18 cellular contexts compared by ENCODE assay signal in genomic region chr20:34099675-34100074, GRCh38. TPM values are rescaled to one million over a fixed set of nuclear protein-coding genes. Genes with fewer than 3 reads are reported as not detected.
DNase-seq lines count a peak whose midpoint lies in the region; ATAC-seq, FAIRE-seq and TF ChIP-seq lines count a peak whose summit lies in the region.
"Had no signal": no experiment of that assay in that cellular context is flagged by ENCODE, and none has a peak within 500 bp of the region (broad histone marks: within the 10 kb centered on the region; RNA-seq: fewer than 3 reads in every experiment).

No MANE protein-coding gene starts in this region.

- H3K4me3 ChIP-seq in aorta (ENCODE audit: low read length in 2 of 2), result no peak overlapping the region
- H3K4me3 ChIP-seq: A549; BLaER1 treated with 17β-estradiol and CSF1 and Interleukin-3, amounts not matched to agents 10 nM and 100 nM; GM23248 had no signal

- H3K27me3 ChIP-seq in aorta (ENCODE audit: control insufficient read depth in 1 of 2, insufficient read depth in 2 of 2, low read length in 1 of 2), result no peaks in the 10 kb centered on the region
- H3K27me3 ChIP-seq: BLaER1 treated with 17β-estradiol and CSF1 and Interleukin-3, amounts not matched to agents 10 nM and 100 nM had no signal

- H3K4me1 Mint-ChIP-seq in activated CD4-positive, alpha-beta T cell treated with anti-CD3 and anti-CD28 coated beads, Interleukin-2, amount 10 ng/mL, durations not matched to agents 24 days and 14 days, result peaks cover 20% of the 10 kb centered on the region
- peaks cover 33% of the 10 kb centered on the region for H3K4me1 Mint-ChIP-seq in stimulated activated naive CD8-positive, alpha-beta T cell treated with anti-CD3 and anti-CD28 coated beads, Interleukin-15, Interleukin-2, amounts not matched to agents 100 ng/mL and 50 ng/mL, for 24 hours (ENCODE audit: low read depth)
- H3K4me1 Mint-ChIP-seq in stimulated activated naive CD8-positive, alpha-beta T cell treated with anti-CD3 and anti-CD28 coated beads, Interleukin-15, amount 100 ng/mL, for 72 hours, result peaks cover 47% of the 10 kb centered on the region
- no peaks in the 10 kb centered on the region for H3K4me1 Mint-ChIP-seq in endothelial cell (ENCODE audit: unreplicated experiment)

- no peaks in the 10 kb centered on the region for H3K4me1 ChIP-seq in aorta (ENCODE audit: control insufficient read depth in 1 of 2, insufficient read depth in 2 of 2, low read length in 2 of 2)

- no peaks in the 10 kb centered on the region for H3K9me3 Mint-ChIP-seq in activated CD4-positive, alpha-beta T cell treated with anti-CD3 and anti-CD28 coated beads, Interleukin-2, amount 10 ng/mL, durations not matched to agents 24 days and 14 days
- H3K9me3 Mint-ChIP-seq in stimulated activated naive CD8-positive, alpha-beta T cell treated with anti-CD3 and anti-CD28 coated beads, Interleukin-15, Interleukin-2, amounts not matched to agents 100 ng/mL and 50 ng/mL, for 24 hours, result no peaks in the 10 kb centered on the region
- no peaks in the 10 kb centered on the region for H3K9me3 Mint-ChIP-seq in stimulated activated naive CD8-positive, alpha-beta T cell treated with anti-CD3 and anti-CD28 coated beads, Interleukin-15, amount 100 ng/mL, for 72 hours
- no peaks in the 10 kb centered on the region for H3K9me3 Mint-ChIP-seq in endothelial cell (ENCODE audit: unreplicated experiment)

- peak overlapping the region; percentile 6 for H3K27ac Mint-ChIP-seq in activated CD4-positive, alpha-beta T cell treated with anti-CD3 and anti-CD28 coated beads, Interleukin-2, amount 10 ng/mL, durations not matched to agents 24 days and 14 days
- H3K27ac Mint-ChIP-seq in stimulated activated naive CD8-positive, alpha-beta T cell treated with anti-CD3 and anti-CD28 coated beads, Interleukin-15, Interleukin-2, amounts not matched to agents 100 ng/mL and 50 ng/mL, for 24 hours, result peak overlapping the region; percentile 70
- H3K27ac Mint-ChIP-seq in stimulated activated naive CD8-positive, alpha-beta T cell treated with anti-CD3 and anti-CD28 coated beads, Interleukin-15, amount 100 ng/mL, for 72 hours, result peak overlapping the region in 1 of 2 donors; percentile 76
- H3K27ac Mint-ChIP-seq in endothelial cell (ENCODE audit: unreplicated experiment), result peak overlapping the region; percentile 3

- no peak for FAIRE-seq in RCC 7860 (lab: Jason Lieb, UNC)
- FAIRE-seq: A549, GM12892 had no signal

- no peaks in the 10 kb centered on the region for H3K9me3 ChIP-seq in aorta (ENCODE audit: control insufficient read depth, low read length)
- H3K9me3 ChIP-seq: A549; BLaER1 treated with 17β-estradiol and CSF1 and Interleukin-3, amounts not matched to agents 10 nM and 100 nM had no signal

- ATAC-seq in stimulated activated naive CD8-positive, alpha-beta T cell treated with anti-CD3 and anti-CD28 coated beads, Interleukin-15, amount 100 ng/mL, for 72 hours, result no peak
- ATAC-seq in aorta (ENCODE audit: low FRiP score), result no peak
- ATAC-seq: A549 had no signal

- no peak for TF ChIP-seq CTCF in endothelial cell (IDR thresholded peaks at IDR 0.05; ENCODE audit: unreplicated experiment)

- no peak for DNase-seq in activated CD4-positive, alpha-beta T cell treated with anti-CD3 and anti-CD28 coated beads, Interleukin-2, amount 10 ng/mL, durations not matched to agents 24 days and 14 days
- DNase-seq in activated CD4-positive, alpha-beta T cell treated with anti-CD3 and anti-CD28 coated beads for 1 hour, result no peak
- DNase-seq in stimulated activated naive CD8-positive, alpha-beta T cell treated with anti-CD3 and anti-CD28 coated beads, Interleukin-15, amount 100 ng/mL, for 72 hours, result no peak
- DNase-seq in endothelial cell (ENCODE audit: low spot score) (no peak), RCC 7860 (ENCODE audit: low spot score) (no peak), CD1c-positive myeloid dendritic cell (ENCODE audit: extremely low spot score) (no peak), aorta (no peak)
- DNase-seq: GDM1, GM23248, KG1, NCI-H1048, NCI-H1436 treated with DMSO at 0.1 percent for 48 hours, NCI-H2029 treated with DMSO at 0.1 percent for 48 hours, NCI-H748 treated with DMSO at 0.1 percent for 48 hours had no signal

- peaks cover 6% of the 10 kb centered on the region in 2 donors for H3K36me3 ChIP-seq in aorta (ENCODE audit: control insufficient read depth in 1 of 2, insufficient read depth in 2 of 2, low read length in 1 of 2)

- 79 to 80% methylated on average over 5 of the region's 5 CpGs for WGBS in aorta, 2 donors

- peaks cover 77% of the 10 kb centered on the region for H3K36me3 Mint-ChIP-seq in activated CD4-positive, alpha-beta T cell treated with anti-CD3 and anti-CD28 coated beads, Interleukin-2, amount 10 ng/mL, durations not matched to agents 24 days and 14 days (ENCODE audit: low read depth)
- H3K36me3 Mint-ChIP-seq in stimulated activated naive CD8-positive, alpha-beta T cell treated with anti-CD3 and anti-CD28 coated beads, Interleukin-15, Interleukin-2, amounts not matched to agents 100 ng/mL and 50 ng/mL, for 24 hours (ENCODE audit: low read depth), result peaks cover 84% of the 10 kb centered on the region
- H3K36me3 Mint-ChIP-seq in endothelial cell (ENCODE audit: low read depth, unreplicated experiment), result peaks cover 45% of the 10 kb centered on the region

- H3K27ac ChIP-seq in aorta (ENCODE audit: low read depth in 1 of 2, low read length in 2 of 2), result no peak overlapping the region
- H3K27ac ChIP-seq: A549, GM23248 had no signal

- H3K27me3 Mint-ChIP-seq in activated CD4-positive, alpha-beta T cell treated with anti-CD3 and anti-CD28 coated beads, Interleukin-2, amount 10 ng/mL, durations not matched to agents 24 days and 14 days, result no peaks in the 10 kb centered on the region
- no peaks in the 10 kb centered on the region for H3K27me3 Mint-ChIP-seq in stimulated activated naive CD8-positive, alpha-beta T cell treated with anti-CD3 and anti-CD28 coated beads, Interleukin-15, Interleukin-2, amounts not matched to agents 100 ng/mL and 50 ng/mL, for 24 hours
- no peaks in the 10 kb centered on the region for H3K27me3 Mint-ChIP-seq in stimulated activated naive CD8-positive, alpha-beta T cell treated with anti-CD3 and anti-CD28 coated beads, Interleukin-15, amount 100 ng/mL, for 72 hours
- peaks cover 1% of the 10 kb centered on the region for H3K27me3 Mint-ChIP-seq in endothelial cell (ENCODE audit: unreplicated experiment)

- no peak overlapping the region for H3K4me3 Mint-ChIP-seq in activated CD4-positive, alpha-beta T cell treated with anti-CD3 and anti-CD28 coated beads, Interleukin-2, amount 10 ng/mL, durations not matched to agents 24 days and 14 days
- no peak overlapping the region for H3K4me3 Mint-ChIP-seq in stimulated activated naive CD8-positive, alpha-beta T cell treated with anti-CD3 and anti-CD28 coated beads, Interleukin-15, Interleukin-2, amounts not matched to agents 100 ng/mL and 50 ng/mL, for 24 hours
- no peak overlapping the region for H3K4me3 Mint-ChIP-seq in stimulated activated naive CD8-positive, alpha-beta T cell treated with anti-CD3 and anti-CD28 coated beads, Interleukin-15, amount 100 ng/mL, for 72 hours
- no peak overlapping the region for H3K4me3 Mint-ChIP-seq in endothelial cell (ENCODE audit: unreplicated experiment)

- intact Hi-C loops in activated CD4-positive, alpha-beta T cell treated with anti-CD3 and anti-CD28 coated beads, Interleukin-2, amount 10 ng/mL, durations not matched to agents 24 days and 14 days (cut with micrococcal nuclease), result no loop called here
- intact Hi-C loops in aorta (cut with DNase I), result no loop called here

RNA-seq across cellular contexts. Expression of gene EIF2S2, which starts 12.4 kb away (rescaled TPM):
- 106 and 107 TPM in 2 replicates for total RNA-seq in activated CD4-positive, alpha-beta T cell treated with anti-CD3 and anti-CD28 coated beads, Interleukin-2, amount 10 ng/mL, durations not matched to agents 24 days and 14 days
- total RNA-seq in endothelial cell (ENCODE audit: unreplicated experiment), result 107 TPM
- total RNA-seq in aorta, result 10 to 100 TPM; 37.1 to 46.2 TPM
- 10 to 100 TPM; 49.9 to 54.0 TPM for polyA plus RNA-seq in aorta
